8 cellular contexts compared by ENCODE assay signal in genomic region chr11:2151500-2152257, GRCh38. TPM values are rescaled to one million over a fixed set of nuclear protein-coding genes. Genes with fewer than 3 reads are reported as not detected.
DNase-seq lines count a peak whose midpoint lies in the region; ATAC-seq and TF ChIP-seq lines count a peak whose summit lies in the region.

No MANE protein-coding gene starts in this region.

- TF ChIP-seq CTCF in GM10266 (IDR thresholded peaks at IDR 0.05; ENCODE audit: control insufficient read depth, insufficient read depth, low read depth, missing control alignments) (peak; percentile 86), heart right ventricle (IDR thresholded peaks at IDR 0.05) (peak; percentile 69 to 88 (median 77))

- 2 to 4% methylated on average over 22 of the region's 22 CpGs for WGBS in heart right ventricle, 2 donors

- no peak overlapping the region for H3K27ac Mint-ChIP-seq in T-helper 17 cell

- H3K27ac ChIP-seq in heart right ventricle = no peak overlapping the region

- peaks cover 39% of the 10 kb centered on the region for H3K27me3 Mint-ChIP-seq in T-helper 17 cell

- H3K4me3 Mint-ChIP-seq in T-helper 17 cell = peak overlapping the region; percentile 67

- ATAC-seq in T-helper 17 cell = peak; percentile 89
- ATAC-seq in heart right ventricle = peak; percentile 29 to 71 (median 52)
- no peak for ATAC-seq in HG02884 (IDR thresholded peaks at IDR 0.05; ENCODE audit: unreplicated experiment)
- ATAC-seq in GM19397 (IDR thresholded peaks at IDR 0.05; ENCODE audit: unreplicated experiment) = no peak

- intact Hi-C loops in heart right ventricle (cut with DNase I) = loop anchor here (1.0 to 10.0 kb wide), 16 partner anchors 229 to 507 kb away; partner anchors contain the start of genes TNNI2 (in 2 of the 10), KRTAP5-6 (in 1 of the 10) and SYT8 (in 1 of the 10)

- H3K4me3 ChIP-seq in adipocyte (ENCODE audit: low read length) = no peak overlapping the region
- peak overlapping the region in 1 of 10 donors; percentile 5 for H3K4me3 ChIP-seq in heart right ventricle

- H3K9me3 ChIP-seq in T-helper 17 cell (ENCODE audit: control insufficient read depth, low read length, poor library complexity, severe bottlenecking) (no peaks in the 10 kb centered on the region), adipocyte (ENCODE audit: control insufficient read depth, low read length) (no peaks in the 10 kb centered on the region), heart right ventricle (no peaks in the 10 kb centered on the region)

- DNase-seq in GM10266 (ENCODE audit: extremely low spot score) (peak; percentile 88), NCI-H1105 (lab: John Stamatoyannopoulos, UW) (peak; percentile 77), T-helper 17 cell (peak; percentile 55 to 74 (median 67)), adipocyte (ENCODE audit: low read depth) (peak; percentile 89), heart right ventricle (peak; percentile 71 to 72), renal cortical epithelial cell (ENCODE audit: low read depth) (peak; percentile 50)

- H3K4me1 Mint-ChIP-seq in T-helper 17 cell = peaks cover 5% of the 10 kb centered on the region

- H3K36me3 Mint-ChIP-seq in T-helper 17 cell (ENCODE audit: low read depth) = no peaks in the 10 kb centered on the region

- H3K36me3 ChIP-seq in adipocyte (ENCODE audit: control insufficient read depth, insufficient read depth, low read length, severe bottlenecking) = no peaks in the 10 kb centered on the region
- H3K36me3 ChIP-seq in heart right ventricle = no peaks in the 10 kb centered on the region

- H3K27me3 ChIP-seq in adipocyte (replicated peaks; ENCODE audit: control insufficient read depth, insufficient read depth, low read length) (peaks cover 64% of the 10 kb centered on the region), heart right ventricle (peaks cover 5 to 53% (median 46%) of the 10 kb centered on the region in 7 donors)

- H3K4me1 ChIP-seq in adipocyte (ENCODE audit: control insufficient read depth, insufficient read depth, low read length) (no peaks in the 10 kb centered on the region), heart right ventricle (peaks cover 3 to 18% (median 7%) of the 10 kb centered on the region in 9 donors)

- H3K9ac ChIP-seq in adipocyte (ENCODE audit: low read length) = no peak overlapping the region

RNA-seq across cellular contexts. Expression of gene INS, which starts 9.3 kb away (rescaled TPM):
- total RNA-seq in T-helper 17 cell (not detected), heart right ventricle (1 to 10 TPM in 1 of 10 donors, under 1 TPM in 1, not detected in 8; 0.76 to 1.0 TPM), renal cortical epithelial cell (not detected in 2 replicates)
- polyA plus RNA-seq in heart right ventricle = 1 to 10 TPM in 1 of 2 donors, not detected in 1; 3.3 TPM

RNA-seq across cellular contexts. Expression of gene IGF2, which starts 12.5 kb away (rescaled TPM):
- total RNA-seq in T-helper 17 cell = under 1 TPM; 0.21 to 0.77 TPM
- 100 to 1,000 TPM in 3 of 10 donors, 10 to 100 TPM in 7; 68.8 to 195 (median 81.6) TPM for total RNA-seq in heart right ventricle
- 10 to 100 TPM; 36.0 to 85.9 TPM for polyA plus RNA-seq in heart right ventricle
- 0.75 TPM in 1 of 2 replicates, not detected in the other for total RNA-seq in renal cortical epithelial cell

RNA-seq across cellular contexts. Expression of gene TH, which starts 19.9 kb away (rescaled TPM):
- not detected for total RNA-seq in T-helper 17 cell
- not detected for total RNA-seq in heart right ventricle
- under 1 TPM; 0.14 to 0.15 TPM for polyA plus RNA-seq in heart right ventricle
- 0.30 TPM in 1 of 2 replicates, not detected in the other for total RNA-seq in renal cortical epithelial cell

Comparison
In these comparisons a context has a peak if more than half of its experiments do, and no peak if none do; other contexts are left out.
1. ATAC-seq: peak in T-helper 17 cell (single experiment) and heart right ventricle (8 of 8); none in HG02884 (single experiment) and GM19397 (single experiment).
2. RNA of gene IGF2, which starts 12.5 kb away (total RNA-seq): 68.8 to 195 TPM in heart right ventricle; 0.21 to 0.77 TPM in T-helper 17 cell and 0.75 TPM in renal cortical epithelial cell; every median in the first group is over 10 times any median in the second.
3. Peak in every context shown above with its lines, with median percentiles within 50 percentile points of each other: DNase-seq.